8 cellular contexts compared by ENCODE assay signal in genomic region chr10:59907537-59907917, GRCh38. TPM values are rescaled to one million over a fixed set of nuclear protein-coding genes. Genes with fewer than 3 reads are reported as not detected.
DNase-seq lines count a peak whose midpoint lies in the region; ATAC-seq and TF ChIP-seq lines count a peak whose summit lies in the region.

No MANE protein-coding gene starts in this region.

- TF ChIP-seq CTCF in fibroblast of the aortic adventitia (IDR thresholded peaks at IDR 0.05; ENCODE audit: insufficient read depth, low read length) = no peak
- no peak for TF ChIP-seq CTCF in gastrocnemius medialis (IDR thresholded peaks at IDR 0.05 in 4 of 5, conservative IDR thresholded peaks at IDR 0.05 in 1 of 5)

- no peaks in the 10 kb centered on the region for H3K9me3 ChIP-seq in HAP-1
- H3K9me3 ChIP-seq in SJCRH30 (replicated peaks) = no peaks in the 10 kb centered on the region
- H3K9me3 ChIP-seq in gastrocnemius medialis = no peaks in the 10 kb centered on the region

- in situ Hi-C loops in HAP-1 (cut with MboI; ENCODE audit: low sequenced_read_pairs) = no loop called here
- in situ Hi-C loops in gastrocnemius medialis (cut with MboI; ENCODE audit: low sequenced_read_pairs in 4 of 4) = loop anchor here in 1 of 4 donors (10.0 kb wide), 1 partner anchor 283 kb away; no protein-coding TSS in a partner anchor

- H3K27me3 ChIP-seq in HAP-1 (ENCODE audit: low read depth) = no peaks in the 10 kb centered on the region
- no peaks in the 10 kb centered on the region for H3K27me3 ChIP-seq in SJCRH30
- no peaks in the 10 kb centered on the region for H3K27me3 ChIP-seq in gastrocnemius medialis

- intact Hi-C loops in gastrocnemius medialis (cut with DNase I; ENCODE audit: low total_unique reads) = loop anchor here (2.0 to 10.0 kb wide), 8 partner anchors 31 to 1640 kb away; partner anchors contain the start of genes CISD1, IPMK and UBE2D1

- H3K4me3 ChIP-seq in HAP-1 (peak overlapping the region; percentile 79; the same call in 1 of the 2 replicates), SJCRH30 (peak overlapping the region; percentile 71), fibroblast of the aortic adventitia (ENCODE audit: low read depth, low read length) (peak overlapping the region; percentile 60), gastrocnemius medialis (peak overlapping the region in 3 of 4 donors; percentile 47 to 98 (median 94))

- no peak for TF ChIP-seq POLR2A in gastrocnemius medialis (IDR thresholded peaks at IDR 0.05)

- DNase-seq in HAP-1 (ENCODE audit: low spot score in 2 of 2) = no peak
- no peak for DNase-seq in SJCRH30
- no peak for DNase-seq in fibroblast of the aortic adventitia (ENCODE audit: low read depth)
- DNase-seq in gastrocnemius medialis = no peak
- DNase-seq in T-helper 9 cell = no peak
- DNase-seq in AG08396 (ENCODE audit: low spot score) = no peak
- DNase-seq in MV-4-11 (lab: John Stamatoyannopoulos, UW) = no peak

- H3K36me3 ChIP-seq in HAP-1 (replicated peaks) = no peaks in the 10 kb centered on the region
- no peaks in the 10 kb centered on the region for H3K36me3 ChIP-seq in SJCRH30
- H3K36me3 ChIP-seq in gastrocnemius medialis = no peaks in the 10 kb centered on the region

- ATAC-seq in gastrocnemius medialis (no peak), GM18861 (IDR thresholded peaks at IDR 0.05; ENCODE audit: unreplicated experiment) (no peak)

- H3K27ac ChIP-seq in SJCRH30 (peak overlapping the region; percentile 83), gastrocnemius medialis (peak overlapping the region; percentile 89 to 92 (median 90))

- H3K4me1 ChIP-seq in HAP-1 = peaks cover 26% of the 10 kb centered on the region
- H3K4me1 ChIP-seq in SJCRH30 = no peaks in the 10 kb centered on the region
- H3K4me1 ChIP-seq in gastrocnemius medialis = peaks cover 34 to 43% of the 10 kb centered on the region in 2 donors

RNA-seq across cellular contexts. Expression of gene CCDC6, which starts 1.2 kb away (rescaled TPM):
- total RNA-seq in SJCRH30 (2014; rRNA removed; shearing (Covaris generic)) = 18.2 and 19.1 TPM in 2 replicates
- 27.3 and 44.1 TPM in 2 replicates for total RNA-seq in fibroblast of the aortic adventitia (ENCODE audit: low replicate concordance)
- total RNA-seq in gastrocnemius medialis = 10 to 100 TPM; 26.6 to 43.3 (median 29.5) TPM
